ENCODE assay signal across 8 cellular contexts in genomic region chr15:65028338-65028737, GRCh38. TPM values are rescaled to one million over a fixed set of nuclear protein-coding genes. Genes with fewer than 3 reads are reported as not detected.
DNase-seq lines count a peak whose midpoint lies in the region; ATAC-seq, FAIRE-seq and TF ChIP-seq lines count a peak whose summit lies in the region.

No MANE protein-coding gene starts in this region.

- H3K4me3 ChIP-seq in HCT116 (replicated peaks in 1 of 2; ENCODE audit: low read depth in 1 of 2, low read length in 2 of 2) (peak overlapping the region; percentile 92 to 96), WERI-Rb-1 (ENCODE audit: low read depth, low read length) (peak overlapping the region; percentile 82; the same call in 1 of the 2 replicates), small intestine (ENCODE audit: low read depth in 1 of 2, low read length in 2 of 2) (peak overlapping the region in 1 of 2 donors; percentile 96)

- H3K4me1 Mint-ChIP-seq in glutamatergic neuron (ENCODE audit: low read depth, unreplicated experiment), result peaks cover 8% of the 10 kb centered on the region

- peaks cover 5% of the 10 kb centered on the region for H3K27me3 Mint-ChIP-seq in glutamatergic neuron (ENCODE audit: unreplicated experiment)

- H3K27ac ChIP-seq in HCT116 (ENCODE audit: low read depth, low read length) (peak overlapping the region; percentile 72), WERI-Rb-1 (no peak overlapping the region), small intestine (ENCODE audit: low read depth in 1 of 2, low read length in 1 of 2) (peak overlapping the region in 1 of 2 donors; percentile 8)

- peak overlapping the region; percentile 92 for H3K4me3 Mint-ChIP-seq in glutamatergic neuron (ENCODE audit: unreplicated experiment)

- no peak overlapping the region for H2AFZ ChIP-seq in HCT116 (ENCODE audit: low read depth, low read length, poor library complexity, severe bottlenecking)

- POLR2A ChIA-PET in HCT116 (lab: Charles Lee), result no interaction called here

- H3K9me3 ChIP-seq in HCT116 (ENCODE audit: control insufficient read depth in 1 of 2, insufficient read depth in 1 of 2, low read depth in 1 of 2, low read length in 2 of 2) (no peaks in the 10 kb centered on the region), WERI-Rb-1 (ENCODE audit: severe bottlenecking) (no peaks in the 10 kb centered on the region), small intestine (ENCODE audit: control insufficient read depth, low read depth) (no peaks in the 10 kb centered on the region)

- DNase-seq in HCT116 (ENCODE audit: low read depth, low spot score) (no peak), WERI-Rb-1 (no peak), glutamatergic neuron (no peak), small intestine (peak; percentile 59), NCI-H526 (lab: John Stamatoyannopoulos, UW) (no peak), superior temporal gyrus (ENCODE audit: extremely low spot score) (no peak), epidermal melanocyte (ENCODE audit: insufficient read length, low spot score) (no peak), NCI-H82 treated with DMSO at 0.1 percent for 48 hours (lab: John Stamatoyannopoulos, UW; ENCODE audit: unreplicated experiment) (no peak)

- H3K79me2 ChIP-seq in HCT116 (ENCODE audit: insufficient read depth, low read length), result peaks cover 20% of the 10 kb centered on the region

- TF ChIP-seq CTCF in HCT116 (IDR thresholded peaks at IDR 0.05 in 2 of 3, conservative IDR thresholded peaks at IDR 0.05 in 1 of 3; ENCODE audit: borderline replicate concordance in 1 of 3, insufficient read depth in 1 of 3, low read depth in 2 of 3, low read length in 2 of 3) (no peak), WERI-Rb-1 (IDR thresholded peaks at IDR 0.05; ENCODE audit: low read depth, low read length) (no peak), glutamatergic neuron (IDR thresholded peaks at IDR 0.05; ENCODE audit: partially characterized antibody, unreplicated experiment) (no peak)

- CTCF ChIA-PET in HCT116 (lab: Charles Lee), result no interaction called here

- no peak for ATAC-seq in HCT116

- FAIRE-seq in small intestine (lab: Jason Lieb, UNC), result no peak

- peaks cover 7 to 24% of the 10 kb centered on the region in 2 experiments; a peak in 3 of 4 replicates for H3K4me1 ChIP-seq in HCT116 (ENCODE audit: control insufficient read depth in 1 of 2, insufficient read depth in 2 of 2, low read length in 2 of 2)
- H3K4me1 ChIP-seq in small intestine (ENCODE audit: control insufficient read depth in 2 of 2, insufficient read depth in 1 of 2, low read depth in 1 of 2, low read length in 1 of 2), result peaks cover 1 to 8% of the 10 kb centered on the region in 2 donors

- no peaks in the 10 kb centered on the region for H3K36me3 Mint-ChIP-seq in glutamatergic neuron (ENCODE audit: unreplicated experiment)

- peaks cover 19 to 27% of the 10 kb centered on the region in 2 experiments; a peak in 3 of 4 replicates for H3K36me3 ChIP-seq in HCT116 (ENCODE audit: control insufficient read depth in 1 of 2, insufficient read depth in 2 of 2, low read length in 2 of 2)
- peaks cover 8% of the 10 kb centered on the region; the same call in 1 of the 2 replicates for H3K36me3 ChIP-seq in WERI-Rb-1
- peaks cover 4 to 14% of the 10 kb centered on the region in 2 donors for H3K36me3 ChIP-seq in small intestine (ENCODE audit: control insufficient read depth in 2 of 2, insufficient read depth in 2 of 2, low read length in 2 of 2)

- RAD21 ChIA-PET in HCT116 (lab: Charles Lee; ENCODE audit: low non-redundant PET in 1 of 2, low total read pairs in 2 of 2, uncharacterized antibody in 2 of 2, unreplicated experiment in 2 of 2), result no interaction called here

- H3K9me2 ChIP-seq in HCT116 (ENCODE audit: insufficient read depth), result no peaks in the 10 kb centered on the region

- no peak for TF ChIP-seq POLR2A in HCT116 (IDR thresholded peaks at IDR 0.05; ENCODE audit: borderline replicate concordance, extremely low read depth, insufficient read depth, insufficient read length)

- intact Hi-C loops in HCT116 (cut with micrococcal nuclease), result loop anchor here (10.0 kb wide), 1 partner anchor 294 kb away; no protein-coding TSS in a partner anchor

- H3K27me3 ChIP-seq in HCT116 (ENCODE audit: insufficient read depth, low read length), result no peaks in the 10 kb centered on the region
- H3K27me3 ChIP-seq in WERI-Rb-1 (ENCODE audit: insufficient read depth, low read depth, severe bottlenecking), result no peaks in the 10 kb centered on the region
- H3K27me3 ChIP-seq in small intestine (ENCODE audit: control insufficient read depth in 2 of 2, insufficient read depth in 2 of 2, low read length in 2 of 2), result no peaks in the 10 kb centered on the region

- 12 to 30% (median 28%) methylated on average over 10 of the region's 10 CpGs for WGBS in small intestine, 3 donors

- TSS peak; percentile 42 for BruUV-seq in HCT116 (replicated peaks; lab: Mats Ljungman, UMichigan)

- peak overlapping the region; percentile 22 for H3K27ac Mint-ChIP-seq in glutamatergic neuron (ENCODE audit: unreplicated experiment)

- H3K9me3 Mint-ChIP-seq in glutamatergic neuron (ENCODE audit: unreplicated experiment), result no peaks in the 10 kb centered on the region

- peak overlapping the region; percentile 89 for H3K9ac ChIP-seq in HCT116 (ENCODE audit: low read length)

- TF ChIP-seq RAD21 in HCT116 (IDR thresholded peaks at IDR 0.05; ENCODE audit: low read depth), result no peak

- peak overlapping the region; percentile 81 for H3K4me2 ChIP-seq in HCT116 (ENCODE audit: low read length)

- H4K20me1 ChIP-seq in HCT116 (ENCODE audit: insufficient read depth), result no peaks in the 10 kb centered on the region

TF ChIP-seq in HCT116, 20 proteins besides CTCF, POLR2A, EP300 and RAD21 (continues in another document):
- TF ChIP-seq CEBPB (IDR thresholded peaks at IDR 0.05; ENCODE audit: low read depth) (no peak), MAX (IDR thresholded peaks at IDR 0.05) (no peak), YY1 (IDR thresholded peaks at IDR 0.05; ENCODE audit: extremely low read depth, insufficient replicate concordance, low read depth, low read length) (no peak), EGR1 (IDR thresholded peaks at IDR 0.05; ENCODE audit: low read depth) (no peak), CBX3 (IDR thresholded peaks at IDR 0.05; ENCODE audit: low read depth) (no peak), JUND (IDR thresholded peaks at IDR 0.05) (no peak), ZFX (IDR thresholded peaks at IDR 0.05) (no peak), EZH2phosphoT487 (IDR thresholded peaks at IDR 0.05; ENCODE audit: borderline replicate concordance) (no peak), SIN3A (IDR thresholded peaks at IDR 0.05; ENCODE audit: low read depth) (no peak), POLR2AphosphoS5 (IDR thresholded peaks at IDR 0.05; ENCODE audit: low read depth, low read length) (no peak), TCF7L2 (IDR thresholded peaks at IDR 0.05; ENCODE audit: borderline replicate concordance, extremely low read depth, insufficient read depth, insufficient read length) (no peak), ZBTB33 (IDR thresholded peaks at IDR 0.05; ENCODE audit: extremely low read depth, insufficient replicate concordance, low read length) (no peak), ZNF274 (IDR thresholded peaks at IDR 0.05; ENCODE audit: low read depth, low read length) (no peak), ATF3 (IDR thresholded peaks at IDR 0.05) (no peak), ELF1 (IDR thresholded peaks at IDR 0.05; ENCODE audit: borderline replicate concordance, low read depth) (no peak), SRF (IDR thresholded peaks at IDR 0.05; ENCODE audit: low read depth) (no peak), FOSL1 (IDR thresholded peaks at IDR 0.05; ENCODE audit: low read depth) (no peak)

RNA-seq across cellular contexts. Expression of gene MTFMT, which starts 1.1 kb away (rescaled TPM):
- total RNA-seq in HCT116 (2021; ENCODE audit: unreplicated experiment) (30.4 TPM), glutamatergic neuron (ENCODE audit: unreplicated experiment) (12.6 TPM)
- 12.8 and 13.4 TPM in 2 replicates for polyA plus RNA-seq in HCT116 (2012)
- 10 to 100 TPM in 2 of 3 donors, 1 to 10 TPM in 1; 9.7 to 14.8 (median 11.5) TPM for polyA plus RNA-seq in small intestine

RNA-seq across cellular contexts. Expression of gene SLC51B, which starts 16.8 kb away (rescaled TPM):
- total RNA-seq in HCT116 (2021; ENCODE audit: unreplicated experiment) (not detected), glutamatergic neuron (ENCODE audit: unreplicated experiment) (not detected)
- polyA plus RNA-seq in HCT116 (2012), result not detected in 2 replicates
- polyA plus RNA-seq in small intestine, result 100 to 1,000 TPM in 2 of 3 donors, 10 to 100 TPM in 1; 82.7 to 258 (median 242) TPM

RNA-seq across cellular contexts. Expression of gene SPG21, which starts 38.6 kb away (rescaled TPM):
- total RNA-seq in HCT116 (2021; ENCODE audit: unreplicated experiment) (72.7 TPM), glutamatergic neuron (ENCODE audit: unreplicated experiment) (82.7 TPM)
- 34.6 and 36.1 TPM in 2 replicates for polyA plus RNA-seq in HCT116 (2012)
- 10 to 100 TPM; 58.1 to 74.3 (median 62.3) TPM for polyA plus RNA-seq in small intestine

RNA-seq across cellular contexts. Expression of gene RASL12, which starts 39.5 kb away (rescaled TPM):
- total RNA-seq in HCT116 (2021; ENCODE audit: unreplicated experiment), result 0.25 TPM
- not detected in 2 replicates for polyA plus RNA-seq in HCT116 (2012)
- total RNA-seq in glutamatergic neuron (ENCODE audit: unreplicated experiment), result 0.44 TPM
- polyA plus RNA-seq in small intestine, result 1 to 10 TPM in 2 of 3 donors, under 1 TPM in 1; 0.45 to 7.7 (median 2.2) TPM

RNA-seq across cellular contexts. Expression of gene KBTBD13, which starts 48.2 kb away (rescaled TPM):
- total RNA-seq in HCT116 (2021; ENCODE audit: unreplicated experiment) (not detected), glutamatergic neuron (ENCODE audit: unreplicated experiment) (not detected)
- polyA plus RNA-seq in HCT116 (2012), result not detected in 2 replicates
- under 1 TPM in 1 of 3 donors, not detected in 2; 0.03 TPM for polyA plus RNA-seq in small intestine
